ENCODE assay signal across 8 cellular contexts in the genomic region with DNA sequence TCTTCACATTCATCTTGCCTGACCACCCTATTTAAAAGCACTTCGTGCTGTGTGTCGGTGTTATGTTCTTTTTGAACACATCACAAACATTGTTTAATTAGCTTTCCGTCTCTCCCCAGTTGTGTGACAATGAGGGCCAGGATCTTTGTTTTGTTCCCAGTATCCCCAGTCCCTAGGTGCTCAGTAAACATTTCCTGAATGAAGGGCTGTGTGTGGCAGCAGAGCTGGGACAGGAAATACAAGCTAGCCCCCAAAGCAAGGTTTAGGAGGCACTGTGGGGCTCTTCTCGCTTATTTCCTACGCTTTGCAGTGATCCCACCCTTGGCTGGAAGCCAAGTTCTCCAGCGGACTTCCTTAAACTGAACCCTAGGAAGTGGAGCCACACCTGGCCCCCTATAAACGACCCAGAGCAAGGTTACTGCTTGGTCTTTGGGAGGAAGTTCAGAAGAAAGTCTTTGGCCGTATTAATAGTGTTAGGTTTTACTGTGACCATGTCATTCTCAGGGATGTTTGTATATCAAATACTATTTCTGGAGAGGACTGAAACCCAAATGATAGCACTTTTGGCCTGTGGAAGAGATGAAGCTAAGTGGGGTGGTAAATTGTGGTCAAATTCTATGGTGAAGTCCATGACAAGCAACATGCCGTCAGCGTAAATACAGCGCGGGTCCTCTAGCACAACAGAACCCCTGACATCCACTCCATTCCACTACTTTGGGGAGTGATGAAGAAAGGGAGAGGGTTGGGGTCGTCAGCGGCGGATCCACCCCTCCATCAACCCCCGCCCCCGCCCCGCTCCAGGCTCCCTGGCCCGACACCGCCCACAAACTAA. TPM values are rescaled to one million over a fixed set of nuclear protein-coding genes. Genes with fewer than 3 reads are reported as not detected.
DNase-seq lines count a peak whose midpoint lies in the region; ATAC-seq and TF ChIP-seq lines count a peak whose summit lies in the region.

No MANE protein-coding gene starts in this region.

- TF ChIP-seq CTCF in Calu3 (IDR thresholded peaks at IDR 0.05; ENCODE audit: unreplicated experiment) (no peak), osteocyte (IDR thresholded peaks at IDR 0.05) (no peak)

- H3K9ac ChIP-seq in duodenal mucosa (ENCODE audit: low read depth in 1 of 2, low read length in 2 of 2), result peak overlapping the region in 1 of 2 donors; percentile 64

- no peak overlapping the region for H3K27ac Mint-ChIP-seq in Calu3 (ENCODE audit: unreplicated experiment)
- H3K27ac Mint-ChIP-seq in osteocyte (ENCODE audit: unreplicated experiment), result peak overlapping the region; percentile 3

- no peak overlapping the region for H3K27ac ChIP-seq in duodenal mucosa (ENCODE audit: low read depth, low read length)

- H3K4me1 ChIP-seq in duodenal mucosa (ENCODE audit: control insufficient read depth in 1 of 2, insufficient read depth in 2 of 2, low read length in 2 of 2), result peaks cover 15 to 17% of the 10 kb centered on the region in 2 donors

- H3K4me3 Mint-ChIP-seq in Calu3 (ENCODE audit: low read depth, unreplicated experiment) (peak overlapping the region; percentile 79), osteocyte (ENCODE audit: unreplicated experiment) (peak overlapping the region; percentile 79)

- intact Hi-C loops in Calu3 (cut with micrococcal nuclease; ENCODE audit: unreplicated experiment), result loop anchor here (5.0 kb wide), 1 partner anchor 59 kb away; no protein-coding TSS in a partner anchor

- peaks cover 26% of the 10 kb centered on the region for H3K4me1 Mint-ChIP-seq in Calu3 (ENCODE audit: low read depth, unreplicated experiment)
- peaks cover 34% of the 10 kb centered on the region for H3K4me1 Mint-ChIP-seq in osteocyte (ENCODE audit: unreplicated experiment)

- no peak for ATAC-seq in GM18868 (IDR thresholded peaks at IDR 0.05; ENCODE audit: unreplicated experiment)
- ATAC-seq in HG02870 (IDR thresholded peaks at IDR 0.05; ENCODE audit: unreplicated experiment), result no peak
- ATAC-seq in GM21381 (IDR thresholded peaks at IDR 0.05; ENCODE audit: unreplicated experiment), result no peak

- DNase-seq in Calu3, result no peak
- DNase-seq in MG63, result no peak
- no peak for DNase-seq in osteocyte (ENCODE audit: extremely low spot score, unreplicated experiment)
- DNase-seq in stimulated activated CD4-positive, alpha-beta T cell treated with anti-CD3 and anti-CD28 coated beads, Interleukin-4, amount 100 ng/mL, for 4 hours, result no peak

- CTCF ChIA-PET in Calu3 (lab: Charles Lee), result interaction anchor here (0.6 to 1.4 kb wide), 7 partner anchors 17 to 1061 kb away, joined by 3 to 6 read pairs (median 4); a partner anchor contains a TSS

- no peaks in the 10 kb centered on the region for H3K9me3 ChIP-seq in MG63
- no peaks in the 10 kb centered on the region for H3K9me3 ChIP-seq in duodenal mucosa (ENCODE audit: control insufficient read depth in 1 of 2, low read length in 2 of 2)

- BruUV-seq in Calu3 (replicated peaks; lab: Mats Ljungman, UMichigan), result no TSS peak

- peaks cover 27% of the 10 kb centered on the region for H3K27me3 Mint-ChIP-seq in Calu3 (ENCODE audit: unreplicated experiment)
- no peaks in the 10 kb centered on the region for H3K27me3 Mint-ChIP-seq in osteocyte (ENCODE audit: unreplicated experiment)

- peaks cover 8% of the 10 kb centered on the region; the same call in 1 of the 2 replicates for H3K36me3 ChIP-seq in MG63
- H3K36me3 ChIP-seq in duodenal mucosa (ENCODE audit: control insufficient read depth in 1 of 2, insufficient read depth in 2 of 2, low read length in 2 of 2), result no peaks in the 10 kb centered on the region

- H3K4me3 ChIP-seq in MG63, result peak overlapping the region; percentile 62
- peak overlapping the region; percentile 67 to 72 for H3K4me3 ChIP-seq in duodenal mucosa (ENCODE audit: low read depth in 1 of 2, low read length in 2 of 2)

- H3K36me3 Mint-ChIP-seq in Calu3 (ENCODE audit: insufficient read depth, unreplicated experiment) (peaks cover 19% of the 10 kb centered on the region), osteocyte (ENCODE audit: unreplicated experiment) (peaks cover 8% of the 10 kb centered on the region)

- no peaks in the 10 kb centered on the region for H3K27me3 ChIP-seq in MG63
- H3K27me3 ChIP-seq in duodenal mucosa (ENCODE audit: control insufficient read depth in 1 of 2, insufficient read depth in 2 of 2, low read length in 2 of 2), result peaks cover 0 to 4% of the 10 kb centered on the region in 2 donors

- no peaks in the 10 kb centered on the region for H3K9me3 Mint-ChIP-seq in Calu3 (ENCODE audit: low read depth, unreplicated experiment)
- H3K9me3 Mint-ChIP-seq in osteocyte (ENCODE audit: unreplicated experiment), result no peaks in the 10 kb centered on the region

RNA-seq across cellular contexts. Expression of a gene that starts 0.6 kb away (rescaled TPM):
- 10.4 and 10.9 TPM in 2 replicates for total RNA-seq in Calu3 (2022)
- 20.1 and 28.0 TPM in 2 replicates for total RNA-seq in MG63 (2014; rRNA removed; shearing (Covaris generic); ENCODE audit: low replicate concordance)
- total RNA-seq in osteocyte, result 7.8 TPM in 2 replicates

RNA-seq across cellular contexts. Expression of a gene that starts 16.6 kb away (rescaled TPM):
- total RNA-seq in Calu3 (2022) (789 and 828 TPM in 2 replicates), osteocyte (1,177 and 1,245 TPM in 2 replicates)
- 1,962 and 2,782 TPM in 2 replicates for total RNA-seq in MG63 (2014; rRNA removed; shearing (Covaris generic); ENCODE audit: low replicate concordance)

RNA-seq across cellular contexts. Expression of a gene that starts 45.3 kb away (rescaled TPM):
- total RNA-seq in Calu3 (2022) (27.3 and 28.3 TPM in 2 replicates), osteocyte (43.1 and 44.8 TPM in 2 replicates)
- total RNA-seq in MG63 (2014; rRNA removed; shearing (Covaris generic); ENCODE audit: low replicate concordance), result 7.5 and 9.2 TPM in 2 replicates
